ENCODE assay signal across 26 cellular contexts in genomic region chr12:42267408-42268190, GRCh38.
"Had no signal": no experiment of that assay in that cellular context is flagged by ENCODE, and none has a peak within 500 bp of the region (broad histone marks: within the 10 kb centered on the region; RNA-seq: fewer than 3 reads in every experiment).

No MANE protein-coding gene starts in this region.

- H3K9me3 ChIP-seq: left lung, lower lobe of right lung, pancreas, prostate gland, sigmoid colon, suprapubic skin, thoracic aorta, tibial artery, upper lobe of right lung had no signal

- H3K27ac Mint-ChIP-seq: naive B cell; natural killer cell; stimulated activated effector memory CD8-positive, alpha-beta T cell treated with anti-CD3 and anti-CD28 coated beads, Interleukin-12 subunit alpha, Interleukin-12 subunit beta, amount 100 ng/mL, for 72 hours; stimulated activated naive CD8-positive, alpha-beta T cell treated with anti-CD3 and anti-CD28 coated beads, Interleukin-15, Interleukin-2, amounts not matched to agents 100 ng/mL and 50 ng/mL, for 24 hours had no signal

- H3K27me3 ChIP-seq: left lung, pancreas, sigmoid colon, suprapubic skin, upper lobe of right lung had no signal

- DNase-seq: hippocampal formation; kidney; left colon; left lung; lower lobe of right lung; mammary epithelial cell; mesenchymal stem cell; naive B cell; natural killer cell; nucleus accumbens; pancreas; posterior cingulate gyrus; retina; right cardiac atrium; sigmoid colon; small intestine; spleen; stimulated activated CD4-positive, alpha-beta T cell treated with anti-CD3 and anti-CD28 coated beads, Interleukin-4, amount 100 ng/mL, for 24 hours; stimulated activated naive CD4-positive, alpha-beta T cell; tibial artery; upper lobe of right lung had no signal

- H3K27ac ChIP-seq: left lung, lower lobe of right lung, pancreas, prostate gland, sigmoid colon, spleen, suprapubic skin, thoracic aorta, tibial artery, upper lobe of right lung had no signal

- H3K4me1 ChIP-seq: lower lobe of right lung, pancreas, prostate gland, sigmoid colon, suprapubic skin, tibial artery, upper lobe of right lung had no signal

- H3K4me3 Mint-ChIP-seq: naive B cell; natural killer cell; stimulated activated effector memory CD8-positive, alpha-beta T cell treated with anti-CD3 and anti-CD28 coated beads, Interleukin-12 subunit alpha, Interleukin-12 subunit beta, amount 100 ng/mL, for 72 hours; stimulated activated naive CD8-positive, alpha-beta T cell treated with anti-CD3 and anti-CD28 coated beads, Interleukin-15, Interleukin-2, amounts not matched to agents 100 ng/mL and 50 ng/mL, for 24 hours had no signal

- H3K9me3 Mint-ChIP-seq: natural killer cell; stimulated activated effector memory CD8-positive, alpha-beta T cell treated with anti-CD3 and anti-CD28 coated beads, Interleukin-12 subunit alpha, Interleukin-12 subunit beta, amount 100 ng/mL, for 72 hours had no signal

- H3K4me1 Mint-ChIP-seq: naive B cell had no signal

- H3K4me3 ChIP-seq: left lung, lower lobe of right lung, pancreas, prostate gland, sigmoid colon, spleen, suprapubic skin, thoracic aorta, tibial artery, upper lobe of right lung had no signal

- ATAC-seq: left colon; left lung; lower lobe of right lung; natural killer cell; pancreas; right cardiac atrium; stimulated activated effector memory CD8-positive, alpha-beta T cell treated with anti-CD3 and anti-CD28 coated beads, Interleukin-12 subunit alpha, Interleukin-12 subunit beta, amount 100 ng/mL, for 72 hours had no signal

- H3K36me3 ChIP-seq: left lung, lower lobe of right lung, pancreas, prostate gland, sigmoid colon, spleen, suprapubic skin, thoracic aorta, tibial artery, upper lobe of right lung had no signal

- H3K36me3 Mint-ChIP-seq: natural killer cell; stimulated activated effector memory CD8-positive, alpha-beta T cell treated with anti-CD3 and anti-CD28 coated beads, Interleukin-12 subunit alpha, Interleukin-12 subunit beta, amount 100 ng/mL, for 72 hours had no signal
